Comparison of ENCODE assay signal across 1 cellular context in the genomic region with DNA sequence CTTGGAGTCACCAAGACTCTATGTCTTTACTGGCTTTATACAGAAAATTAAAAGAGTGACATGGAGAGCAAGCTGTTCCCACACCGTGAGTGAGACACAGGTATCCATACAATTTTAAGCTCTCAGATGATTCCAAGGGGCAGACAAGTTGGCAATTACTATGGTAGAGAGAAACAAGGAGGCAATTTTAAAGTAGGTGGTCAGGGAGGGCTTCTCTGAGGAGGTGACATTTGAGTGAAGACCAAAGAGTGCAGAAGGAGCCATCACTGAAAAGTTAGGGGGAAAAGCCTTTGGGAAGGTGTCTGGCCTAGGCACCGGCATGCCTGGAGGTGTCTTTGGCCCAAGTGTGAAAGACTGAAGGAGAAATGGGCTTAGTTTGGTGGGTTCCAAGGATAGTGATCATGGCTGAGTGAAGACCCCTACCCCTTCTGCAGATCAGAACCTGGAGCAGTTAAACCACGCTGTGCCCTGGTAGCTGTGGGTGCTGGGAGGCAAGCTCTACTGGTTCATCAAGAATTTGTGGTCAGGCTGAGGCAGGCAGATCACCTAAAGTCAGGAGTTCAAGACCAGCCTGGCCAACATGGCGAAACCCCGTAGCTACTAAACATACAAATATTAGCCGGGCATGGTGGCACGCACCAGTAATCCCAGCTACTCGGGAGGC.
TF ChIP-seq lines count a peak whose summit lies in the region.

No MANE protein-coding gene starts in this region.

TF ChIP-seq in HEK293T, 16 proteins besides CTCF, POLR2A, EP300 and RAD21:
- no peak for TF ChIP-seq LEF1 (IDR thresholded peaks at IDR 0.05; ENCODE audit: borderline replicate concordance)
- TF ChIP-seq ELF4 (IDR thresholded peaks at IDR 0.05): no peak
- TF ChIP-seq, protein P1, sequence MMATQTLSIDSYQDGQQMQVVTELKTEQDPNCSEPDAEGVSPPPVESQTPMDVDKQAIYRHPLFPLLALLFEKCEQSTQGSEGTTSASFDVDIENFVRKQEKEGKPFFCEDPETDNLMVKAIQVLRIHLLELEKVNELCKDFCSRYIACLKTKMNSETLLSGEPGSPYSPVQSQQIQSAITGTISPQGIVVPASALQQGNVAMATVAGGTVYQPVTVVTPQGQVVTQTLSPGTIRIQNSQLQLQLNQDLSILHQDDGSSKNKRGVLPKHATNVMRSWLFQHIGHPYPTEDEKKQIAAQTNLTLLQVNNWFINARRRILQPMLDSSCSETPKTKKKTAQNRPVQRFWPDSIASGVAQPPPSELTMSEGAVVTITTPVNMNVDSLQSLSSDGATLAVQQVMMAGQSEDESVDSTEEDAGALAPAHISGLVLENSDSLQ (IDR thresholded peaks at IDR 0.05): no peak
- no peak for TF ChIP-seq SUZ12 (IDR thresholded peaks at IDR 0.05)
